ENCODE assay signal across 1 cellular context in the genomic region with DNA sequence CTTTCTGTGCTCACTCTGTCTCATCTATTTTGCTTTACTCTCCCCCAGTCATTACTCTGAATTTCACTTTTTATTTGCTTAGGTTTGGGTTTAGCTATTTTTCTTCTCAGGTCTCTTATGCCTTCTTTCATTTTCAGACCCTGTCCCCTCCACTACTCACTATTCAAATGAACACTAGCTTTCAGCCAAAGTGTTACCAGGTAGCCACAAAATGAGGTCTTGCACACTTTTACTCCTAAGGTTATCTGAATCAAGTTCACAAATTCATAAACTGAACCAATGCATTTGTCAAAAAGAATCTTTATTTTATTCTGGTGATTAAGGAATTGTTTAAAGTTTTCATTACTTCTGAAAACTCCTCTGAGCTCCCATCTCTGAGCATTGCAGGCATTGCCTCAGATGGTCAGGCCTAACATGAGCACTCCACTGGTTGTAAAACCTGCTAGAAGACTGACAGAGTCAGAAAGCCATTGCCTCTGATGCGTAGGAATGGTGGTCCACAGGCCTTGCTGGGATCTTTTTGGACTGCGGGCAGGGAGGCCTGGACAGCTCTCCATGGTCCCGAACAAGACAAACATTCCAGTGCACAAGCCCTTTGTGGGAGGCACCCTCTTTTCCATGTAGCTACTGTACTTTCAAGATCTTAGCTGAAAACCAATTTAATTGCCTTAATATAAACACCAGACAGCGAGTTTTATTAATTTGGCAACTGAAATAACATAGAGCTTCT.
TF ChIP-seq lines count a peak whose summit lies in the region.

No MANE protein-coding gene starts in this region.

TF ChIP-seq in HepG2, 621 proteins besides CTCF, POLR2A, EP300 and RAD21 (continued from another document):
- TF ChIP-seq, protein P1, sequence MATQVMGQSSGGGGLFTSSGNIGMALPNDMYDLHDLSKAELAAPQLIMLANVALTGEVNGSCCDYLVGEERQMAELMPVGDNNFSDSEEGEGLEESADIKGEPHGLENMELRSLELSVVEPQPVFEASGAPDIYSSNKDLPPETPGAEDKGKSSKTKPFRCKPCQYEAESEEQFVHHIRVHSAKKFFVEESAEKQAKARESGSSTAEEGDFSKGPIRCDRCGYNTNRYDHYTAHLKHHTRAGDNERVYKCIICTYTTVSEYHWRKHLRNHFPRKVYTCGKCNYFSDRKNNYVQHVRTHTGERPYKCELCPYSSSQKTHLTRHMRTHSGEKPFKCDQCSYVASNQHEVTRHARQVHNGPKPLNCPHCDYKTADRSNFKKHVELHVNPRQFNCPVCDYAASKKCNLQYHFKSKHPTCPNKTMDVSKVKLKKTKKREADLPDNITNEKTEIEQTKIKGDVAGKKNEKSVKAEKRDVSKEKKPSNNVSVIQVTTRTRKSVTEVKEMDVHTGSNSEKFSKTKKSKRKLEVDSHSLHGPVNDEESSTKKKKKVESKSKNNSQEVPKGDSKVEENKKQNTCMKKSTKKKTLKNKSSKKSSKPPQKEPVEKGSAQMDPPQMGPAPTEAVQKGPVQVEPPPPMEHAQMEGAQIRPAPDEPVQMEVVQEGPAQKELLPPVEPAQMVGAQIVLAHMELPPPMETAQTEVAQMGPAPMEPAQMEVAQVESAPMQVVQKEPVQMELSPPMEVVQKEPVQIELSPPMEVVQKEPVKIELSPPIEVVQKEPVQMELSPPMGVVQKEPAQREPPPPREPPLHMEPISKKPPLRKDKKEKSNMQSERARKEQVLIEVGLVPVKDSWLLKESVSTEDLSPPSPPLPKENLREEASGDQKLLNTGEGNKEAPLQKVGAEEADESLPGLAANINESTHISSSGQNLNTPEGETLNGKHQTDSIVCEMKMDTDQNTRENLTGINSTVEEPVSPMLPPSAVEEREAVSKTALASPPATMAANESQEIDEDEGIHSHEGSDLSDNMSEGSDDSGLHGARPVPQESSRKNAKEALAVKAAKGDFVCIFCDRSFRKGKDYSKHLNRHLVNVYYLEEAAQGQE (IDR thresholded peaks at IDR 0.05; ENCODE audit: borderline replicate concordance in 1 of 2, low read depth in 1 of 2, low read length in 2 of 2): peak in 1 of 2 experiments; percentile 61; a peak in 2 of 4 replicates
- TF ChIP-seq, protein P2, sequence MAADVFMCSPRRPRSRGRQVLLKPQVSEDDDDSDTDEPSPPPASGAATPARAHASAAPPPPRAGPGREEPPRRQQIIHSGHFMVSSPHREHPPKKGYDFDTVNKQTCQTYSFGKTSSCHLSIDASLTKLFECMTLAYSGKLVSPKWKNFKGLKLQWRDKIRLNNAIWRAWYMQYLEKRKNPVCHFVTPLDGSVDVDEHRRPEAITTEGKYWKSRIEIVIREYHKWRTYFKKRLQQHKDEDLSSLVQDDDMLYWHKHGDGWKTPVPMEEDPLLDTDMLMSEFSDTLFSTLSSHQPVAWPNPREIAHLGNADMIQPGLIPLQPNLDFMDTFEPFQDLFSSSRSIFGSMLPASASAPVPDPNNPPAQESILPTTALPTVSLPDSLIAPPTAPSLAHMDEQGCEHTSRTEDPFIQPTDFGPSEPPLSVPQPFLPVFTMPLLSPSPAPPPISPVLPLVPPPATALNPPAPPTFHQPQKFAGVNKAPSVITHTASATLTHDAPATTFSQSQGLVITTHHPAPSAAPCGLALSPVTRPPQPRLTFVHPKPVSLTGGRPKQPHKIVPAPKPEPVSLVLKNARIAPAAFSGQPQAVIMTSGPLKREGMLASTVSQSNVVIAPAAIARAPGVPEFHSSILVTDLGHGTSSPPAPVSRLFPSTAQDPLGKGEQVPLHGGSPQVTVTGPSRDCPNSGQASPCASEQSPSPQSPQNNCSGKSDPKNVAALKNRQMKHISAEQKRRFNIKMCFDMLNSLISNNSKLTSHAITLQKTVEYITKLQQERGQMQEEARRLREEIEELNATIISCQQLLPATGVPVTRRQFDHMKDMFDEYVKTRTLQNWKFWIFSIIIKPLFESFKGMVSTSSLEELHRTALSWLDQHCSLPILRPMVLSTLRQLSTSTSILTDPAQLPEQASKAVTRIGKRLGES (CRISPR knock-in tag; IDR thresholded peaks at IDR 0.05; ENCODE audit: borderline replicate concordance): no peak
- TF ChIP-seq WIZ (CRISPR knock-in tag; IDR thresholded peaks at IDR 0.05): no peak
TF ChIP-seq in HepG2: peak in this region for 1.
